8 cellular contexts compared by ENCODE assay signal in genomic region chr1:209784276-209785169, GRCh38. TPM values are rescaled to one million over a fixed set of nuclear protein-coding genes. Genes with fewer than 3 reads are reported as not detected.
DNase-seq lines count a peak whose midpoint lies in the region; ATAC-seq, FAIRE-seq and TF ChIP-seq lines count a peak whose summit lies in the region.

Gene C1orf74, minus strand, starts transcription at chr1:209784559. Its CDS starts 925 bp downstream, at chr1:209783634.

- TF ChIP-seq CTCF in BE2C (IDR thresholded peaks at IDR 0.05; ENCODE audit: low read depth, low read length), result no peak
- TF ChIP-seq CTCF in kidney epithelial cell (IDR thresholded peaks at IDR 0.05; ENCODE audit: insufficient read depth, low read length, poor library complexity, severe bottlenecking), result no peak

- no peaks in the 10 kb centered on the region for H3K4me1 ChIP-seq in BE2C

- H3K4me3 ChIP-seq in BE2C (ENCODE audit: low read depth, low read length) (peak within 1 kb of the TSS; percentile 78), kidney epithelial cell (ENCODE audit: low read depth, low read length) (peak within 1 kb of the TSS; percentile 61)

- peaks cover 30% of the 10 kb centered on the region for H3K4me1 Mint-ChIP-seq in activated CD4-positive, alpha-beta T cell treated with anti-CD3 and anti-CD28 coated beads for 36 hours

- POLR2A ChIA-PET in activated CD4-positive, alpha-beta T cell treated with anti-CD3 and anti-CD28 coated beads for 36 hours (lab: Charles Lee), result interaction anchor here (0.6 to 2.9 kb wide), 5 partner anchors 16 to 43 kb away, joined by 3 to 16 read pairs (median 4); partner anchors contain the start of genes TRAF3IP3 and UTP25

- H3K27ac Mint-ChIP-seq in activated CD4-positive, alpha-beta T cell treated with anti-CD3 and anti-CD28 coated beads for 36 hours, result peak within 1 kb of the TSS; percentile 97

- ATAC-seq in HG03442 (IDR thresholded peaks at IDR 0.05; ENCODE audit: unreplicated experiment), result peak; percentile 99
- peak; percentile 99 for ATAC-seq in activated CD4-positive, alpha-beta T cell treated with anti-CD3 and anti-CD28 coated beads for 36 hours

- FAIRE-seq in GM19239 (lab: Jason Lieb, UNC), result peak; percentile 99

- intact Hi-C loops in activated CD4-positive, alpha-beta T cell treated with anti-CD3 and anti-CD28 coated beads for 36 hours (cut with DNase I, micrococcal nuclease), result loop anchor here (1.0 to 10.0 kb wide), 8 partner anchors 15 to 1470 kb away; partner anchors contain the start of genes TRAF3IP3 (in 2 of the 2), IRF6 (in 1 of the 2), RCOR3 (in 1 of the 2) and UTP25 (in 1 of the 2)

- no peaks in the 10 kb centered on the region for H3K9me3 Mint-ChIP-seq in activated CD4-positive, alpha-beta T cell treated with anti-CD3 and anti-CD28 coated beads for 36 hours (ENCODE audit: low read depth)

- H3K4me3 Mint-ChIP-seq in activated CD4-positive, alpha-beta T cell treated with anti-CD3 and anti-CD28 coated beads for 36 hours, result peak within 1 kb of the TSS; percentile 89

- H3K36me3 ChIP-seq in BE2C (no peaks in the 10 kb centered on the region), kidney epithelial cell (ENCODE audit: control insufficient read depth, insufficient read depth, low read length) (no peaks in the 10 kb centered on the region)

- CTCF ChIA-PET in activated CD4-positive, alpha-beta T cell treated with anti-CD3 and anti-CD28 coated beads for 36 hours (lab: Charles Lee), result interaction anchor here (0.6 to 3.5 kb wide), 12 partner anchors 10 to 1631 kb away, joined by 3 to 24 read pairs (median 4); partner anchors contain the start of genes TRAF3IP3 and UTP25

- H3K36me3 Mint-ChIP-seq in activated CD4-positive, alpha-beta T cell treated with anti-CD3 and anti-CD28 coated beads for 36 hours (ENCODE audit: low read depth), result peaks cover 33% of the 10 kb centered on the region

- H3K27me3 Mint-ChIP-seq in activated CD4-positive, alpha-beta T cell treated with anti-CD3 and anti-CD28 coated beads for 36 hours, result no peaks in the 10 kb centered on the region

- H3K27me3 ChIP-seq in BE2C (no peaks in the 10 kb centered on the region), kidney epithelial cell (ENCODE audit: control insufficient read depth, insufficient read depth, low read length) (no peaks in the 10 kb centered on the region)

- no peaks in the 10 kb centered on the region for H3K9me3 ChIP-seq in BE2C

- peak within 1 kb of the TSS; percentile 94 for H3K27ac ChIP-seq in cingulate gyrus (ENCODE audit: low read depth, low read length)

- DNase-seq in BE2C (peak; percentile 99), GM19239 (ENCODE audit: insufficient read length, low spot score) (peak; percentile 84), NCI-H510A treated with DMSO at 0.1 percent for 48 hours (lab: John Stamatoyannopoulos, UW) (peak; percentile 98), kidney epithelial cell (ENCODE audit: low read depth) (peak; percentile 84)
- peak; percentile 100 for DNase-seq in activated CD4-positive, alpha-beta T cell treated with anti-CD3 and anti-CD28 coated beads for 36 hours
- DNase-seq in stimulated activated CD4-positive, alpha-beta T cell treated with anti-CD3 and anti-CD28 coated beads, Interleukin-15, amount 100 ng/mL, for 24 hours, result peak; percentile 99

RNA-seq across cellular contexts. Expression of gene C1orf74, which starts in this region (rescaled TPM):
- 5.2 TPM for polyA plus RNA-seq in BE2C (2012; ENCODE audit: insufficient read depth, insufficient read length, low read depth)
- total RNA-seq in activated CD4-positive, alpha-beta T cell treated with anti-CD3 and anti-CD28 coated beads for 36 hours, result 1 to 10 TPM; 3.7 to 4.3 TPM
- 12.4 and 12.7 TPM in 2 replicates for total RNA-seq in kidney epithelial cell

Comparison
In these comparisons a context has a peak if more than half of its experiments do, and no peak if none do; other contexts are left out.
1. Peak in every context shown above with its lines: DNase-seq, ATAC-seq, H3K4me3 ChIP-seq and H3K27ac ChIP-seq.